Comparison of ENCODE assay signal across 20 cellular contexts in the genomic region with DNA sequence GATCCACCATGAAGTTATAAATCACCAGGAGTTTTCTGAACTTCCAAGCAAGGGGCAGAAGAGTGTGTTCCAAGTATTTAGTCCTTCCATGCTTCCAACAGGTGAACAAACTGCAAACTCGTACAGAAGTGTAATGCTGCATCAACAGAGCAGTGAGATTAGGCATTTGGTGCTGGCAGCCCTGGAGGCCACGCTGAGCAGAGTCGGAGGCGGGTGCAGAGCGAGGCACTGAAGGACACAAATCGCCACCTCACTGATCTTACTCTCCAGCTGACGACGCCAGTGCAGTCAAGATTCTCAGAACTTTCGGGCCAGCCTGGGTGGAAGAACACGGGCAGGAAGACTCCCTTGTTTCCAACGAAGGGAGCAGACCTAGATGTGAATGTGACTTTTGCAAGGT. TPM values are rescaled to one million over a fixed set of nuclear protein-coding genes. Genes with fewer than 3 reads are reported as not detected.
DNase-seq lines count a peak whose midpoint lies in the region; ATAC-seq and TF ChIP-seq lines count a peak whose summit lies in the region.
"Had no signal": no experiment of that assay in that cellular context is flagged by ENCODE, and none has a peak within 500 bp of the region (broad histone marks: within the 10 kb centered on the region; RNA-seq: fewer than 3 reads in every experiment).

No MANE protein-coding gene starts in this region.

- H3K4me1 ChIP-seq in body of pancreas (peaks cover 9% of the 10 kb centered on the region), aorta (ENCODE audit: control insufficient read depth in 1 of 2, insufficient read depth in 2 of 2, low read length in 2 of 2) (no peaks in the 10 kb centered on the region)

- H3K9me3 ChIP-seq in body of pancreas (no peaks in the 10 kb centered on the region), aorta (ENCODE audit: control insufficient read depth, low read length) (no peaks in the 10 kb centered on the region)

- DNase-seq in HEK293T (ENCODE audit: extremely low spot score) (no peak), body of pancreas (peak; percentile 43 to 58 (median 56)), progenitor cell of endocrine pancreas (ENCODE audit: low spot score, unreplicated experiment) (no peak), aorta (no peak), NCI-H1092 treated with DMSO at 0.1 percent for 48 hours (lab: John Stamatoyannopoulos, UW) (no peak), epidermal melanocyte (ENCODE audit: insufficient read length, low spot score) (no peak)
- DNase-seq: CD4-positive, CD25-positive, alpha-beta regulatory T cell; CD8-positive, alpha-beta memory T cell; COR-L47; DMS 273 treated with DMSO at 0.1 percent for 48 hours; DMS53; DND-41; EL; H7; IMR-90; KBM-7 had no signal

- ATAC-seq in body of pancreas, result peak; percentile 65
- ATAC-seq in aorta (ENCODE audit: low FRiP score), result peak; percentile 68
- ATAC-seq in HG02885 (IDR thresholded peaks at IDR 0.05; ENCODE audit: poor library complexity, unreplicated experiment), result no peak
- ATAC-seq: GM12878 had no signal

- H3K27me3 Mint-ChIP-seq in progenitor cell of endocrine pancreas, result no peaks in the 10 kb centered on the region
- H3K27me3 Mint-ChIP-seq: B cell had no signal

- intact Hi-C loops in body of pancreas (cut with DNase I) (loop anchor here (5.0 kb wide), 1 partner anchor 287 kb away; no protein-coding TSS in a partner anchor), aorta (cut with DNase I) (no loop called here)

- H3K9me3 Mint-ChIP-seq in progenitor cell of endocrine pancreas (ENCODE audit: low read depth), result no peaks in the 10 kb centered on the region
- H3K9me3 Mint-ChIP-seq: CD4-positive, CD25-positive, alpha-beta regulatory T cell; CD8-positive, alpha-beta memory T cell had no signal

- H3K27ac ChIP-seq in body of pancreas (no peak overlapping the region), aorta (ENCODE audit: low read depth in 1 of 2, low read length in 2 of 2) (no peak overlapping the region)
- H3K27ac ChIP-seq: BLaER1 treated with 17β-estradiol and CSF1 and Interleukin-3, amounts not matched to agents 10 nM and 100 nM had no signal

- H3K4me3 Mint-ChIP-seq in progenitor cell of endocrine pancreas (ENCODE audit: low read depth), result no peak overlapping the region
- H3K4me3 Mint-ChIP-seq: B cell; CD4-positive, CD25-positive, alpha-beta regulatory T cell; CD8-positive, alpha-beta memory T cell had no signal

- TF ChIP-seq POLR2A in body of pancreas (IDR thresholded peaks at IDR 0.05), result no peak

- H3K36me3 Mint-ChIP-seq in progenitor cell of endocrine pancreas (ENCODE audit: insufficient read depth), result peaks cover 2% of the 10 kb centered on the region
- H3K36me3 Mint-ChIP-seq: CD4-positive, CD25-positive, alpha-beta regulatory T cell had no signal

- H3K27me3 ChIP-seq in body of pancreas (no peaks in the 10 kb centered on the region), aorta (ENCODE audit: control insufficient read depth in 1 of 2, insufficient read depth in 2 of 2, low read length in 1 of 2) (no peaks in the 10 kb centered on the region)
- H3K27me3 ChIP-seq: BLaER1 treated with 17β-estradiol and CSF1 and Interleukin-3, amounts not matched to agents 10 nM and 100 nM had no signal

- CTCF ChIA-PET in HEK293T (lab: Yijun Ruan, JAX), result no interaction called here

- no peaks in the 10 kb centered on the region for H3K36me3 ChIP-seq in body of pancreas (replicated peaks in 1 of 2; ENCODE audit: insufficient read depth in 1 of 2, low read depth in 2 of 2)
- H3K36me3 ChIP-seq in aorta (ENCODE audit: control insufficient read depth in 1 of 2, insufficient read depth in 2 of 2, low read length in 1 of 2), result no peaks in the 10 kb centered on the region

- POLR2A ChIA-PET in HEK293T (lab: Yijun Ruan, JAX), result no interaction called here

- TF ChIP-seq CTCF in body of pancreas (IDR thresholded peaks at IDR 0.05), result no peak
- TF ChIP-seq CTCF in progenitor cell of endocrine pancreas (IDR thresholded peaks at IDR 0.05; ENCODE audit: unreplicated experiment), result no peak

- no peaks in the 10 kb centered on the region for H3K4me1 Mint-ChIP-seq in progenitor cell of endocrine pancreas (ENCODE audit: low read depth)
- H3K4me1 Mint-ChIP-seq: B cell; CD8-positive, alpha-beta memory T cell had no signal

- no peak overlapping the region for H3K4me3 ChIP-seq in body of pancreas
- no peak overlapping the region for H3K4me3 ChIP-seq in aorta (ENCODE audit: low read length in 2 of 2)
- H3K4me3 ChIP-seq: BLaER1 treated with 17β-estradiol and CSF1 and Interleukin-3, amounts not matched to agents 10 nM and 100 nM; GM12878 had no signal

- WGBS in body of pancreas, 2 donors, result 37 to 56% methylated on average over 11 of the region's 11 CpGs
- WGBS in aorta, 2 donors, result 27 to 44% methylated on average over 11 of the region's 11 CpGs

- peak overlapping the region; percentile 53 for H3K27ac Mint-ChIP-seq in progenitor cell of endocrine pancreas
- H3K27ac Mint-ChIP-seq: B cell; CD4-positive, CD25-positive, alpha-beta regulatory T cell; CD8-positive, alpha-beta memory T cell had no signal

TF ChIP-seq in HEK293T, 16 proteins besides CTCF, POLR2A, EP300 and RAD21:
- TF ChIP-seq, protein P1, sequence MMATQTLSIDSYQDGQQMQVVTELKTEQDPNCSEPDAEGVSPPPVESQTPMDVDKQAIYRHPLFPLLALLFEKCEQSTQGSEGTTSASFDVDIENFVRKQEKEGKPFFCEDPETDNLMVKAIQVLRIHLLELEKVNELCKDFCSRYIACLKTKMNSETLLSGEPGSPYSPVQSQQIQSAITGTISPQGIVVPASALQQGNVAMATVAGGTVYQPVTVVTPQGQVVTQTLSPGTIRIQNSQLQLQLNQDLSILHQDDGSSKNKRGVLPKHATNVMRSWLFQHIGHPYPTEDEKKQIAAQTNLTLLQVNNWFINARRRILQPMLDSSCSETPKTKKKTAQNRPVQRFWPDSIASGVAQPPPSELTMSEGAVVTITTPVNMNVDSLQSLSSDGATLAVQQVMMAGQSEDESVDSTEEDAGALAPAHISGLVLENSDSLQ (IDR thresholded peaks at IDR 0.05), result peak; percentile 9; the same call in 1 of the 2 replicates
- TF ChIP-seq FOXA1 (IDR thresholded peaks at IDR 0.05) (no peak), ARNT (IDR thresholded peaks at IDR 0.05) (no peak)
TF ChIP-seq in HEK293T: peak in this region for 1.

RNA-seq across cellular contexts. Expression of a gene that starts 39.2 kb away (rescaled TPM):
- total RNA-seq in body of pancreas (1 to 10 TPM; 1.6 to 4.4 TPM), progenitor cell of endocrine pancreas (25.1 and 25.6 TPM in 2 replicates), aorta (100 to 1,000 TPM; 183 to 222 TPM)
- 10 to 100 TPM; 11.7 to 12.3 TPM for polyA plus RNA-seq in aorta

RNA-seq across cellular contexts. Expression of a gene that starts 42.6 kb away (rescaled TPM):
- total RNA-seq in body of pancreas (10 to 100 TPM; 11.5 to 21.0 TPM), progenitor cell of endocrine pancreas (26.1 and 27.3 TPM in 2 replicates), aorta (10 to 100 TPM; 11.6 to 13.5 TPM)
- 10 to 100 TPM; 13.7 to 14.4 TPM for polyA plus RNA-seq in aorta

RNA-seq across cellular contexts. Expression of a gene that starts 54.7 kb away (rescaled TPM):
- 10 to 100 TPM; 18.9 to 71.5 TPM for total RNA-seq in body of pancreas
- 52.3 and 54.6 TPM in 2 replicates for total RNA-seq in progenitor cell of endocrine pancreas
- total RNA-seq in aorta, result 10 to 100 TPM; 51.1 to 56.5 TPM
- 10 to 100 TPM; 17.4 to 23.1 TPM for polyA plus RNA-seq in aorta

Comparison
In these comparisons a context has a peak if more than half of its experiments do, and no peak if none do; other contexts are left out.
1. DNase-seq: peak in body of pancreas (4 of 4); none in HEK293T (single experiment), progenitor cell of endocrine pancreas (single experiment), aorta (0 of 2), NCI-H1092 treated with DMSO at 0.1 percent for 48 hours (single experiment) and epidermal melanocyte (single experiment).